In genomic region chr3:148707596-148708386, GRCh38 we compare ENCODE assay signal across 28 cellular contexts. TPM values are rescaled to one million over a fixed set of nuclear protein-coding genes. Genes with fewer than 3 reads are reported as not detected.
A peak's percentile ranks its signal among the peaks of the same experiment; 100 is the strongest.
DNase-seq lines count a peak whose midpoint lies in the region; ATAC-seq and TF ChIP-seq lines count a peak whose summit lies in the region.
"Had no signal": no experiment of that assay in that cellular context is flagged by ENCODE, and none has a peak within 500 bp of the region (broad histone marks: within the 10 kb centered on the region; RNA-seq: fewer than 3 reads in every experiment).

No MANE protein-coding gene starts in this region.

- H4K20me1 ChIP-seq in IMR-90 (ENCODE audit: insufficient read depth, low read length) (no peaks in the 10 kb centered on the region), osteoblast (ENCODE audit: insufficient read depth, low read length) (no peaks in the 10 kb centered on the region)

- no peak overlapping the region for H3K14ac ChIP-seq in IMR-90 (replicated peaks; ENCODE audit: low read depth, low read length)

- no TSS peak for BruUV-seq in IMR-90 (replicated peaks; lab: Mats Ljungman, UMichigan)

- in situ Hi-C loops in IMR-90 (cut with MboI; ENCODE audit: low sequenced_read_pairs): no loop called here

- H3K9me3 ChIP-seq in IMR-90 (ENCODE audit: control insufficient read depth, insufficient read depth, low read length): no peaks in the 10 kb centered on the region
- no peaks in the 10 kb centered on the region for H3K9me3 ChIP-seq in osteoblast (ENCODE audit: low read depth, low read length)
- H3K9me3 ChIP-seq: breast epithelium, ovary, right atrium auricular region, SJCRH30, thoracic aorta had no signal

- no peak overlapping the region for H3K9ac ChIP-seq in IMR-90 (ENCODE audit: low read depth, low read length)

- H3K4me3 Mint-ChIP-seq in HFFc6: no peak overlapping the region
- H3K4me3 Mint-ChIP-seq: activated T-cell treated with anti-CD3 and anti-CD28 coated beads, Interleukin-2, amount 50 U/mL, for 4 hours; CD4-positive, alpha-beta T cell; naive B cell; T-helper 1 cell treated with Interleukin-12 subunit alpha and Interleukin-12 subunit beta and Interleukin-4 antibody, amounts not matched to agents 30 μg/mL and 1 μg/mL, for 36 hours had no signal

- peaks cover 36% of the 10 kb centered on the region for H3K4me1 Mint-ChIP-seq in HFFc6 (ENCODE audit: low read depth)
- H3K4me1 Mint-ChIP-seq: naive B cell had no signal

- no peak overlapping the region for H3K23ac ChIP-seq in IMR-90 (ENCODE audit: low read depth, low read length)

- H3K4me1 ChIP-seq in IMR-90 (ENCODE audit: control insufficient read depth, insufficient read depth, low read length) (no peaks in the 10 kb centered on the region), osteoblast (ENCODE audit: insufficient read depth, low read length) (peaks cover 5% of the 10 kb centered on the region)
- H3K4me1 ChIP-seq: breast epithelium, foreskin keratinocyte, SJCRH30 had no signal

- no CpG with 5 or more reads among the region's 5 CpGs for WGBS in IMR-90 (ENCODE audit: extremely low coverage in 2 of 2, insufficient read length in 1 of 2), 2 experiments

- no peak overlapping the region for H3K4ac ChIP-seq in IMR-90 (ENCODE audit: low read depth, low read length)

- H3K36me3 Mint-ChIP-seq in HFFc6 (ENCODE audit: low read depth): no peaks in the 10 kb centered on the region
- H3K36me3 Mint-ChIP-seq: naive B cell had no signal

- no peak overlapping the region for H4K5ac ChIP-seq in IMR-90 (ENCODE audit: low read depth, low read length)

- peak; percentile 46 for DNase-seq in DMS53 (lab: John Stamatoyannopoulos, UW)
- peak; percentile 25 for DNase-seq in IMR-90
- DNase-seq in amniotic epithelial cell (ENCODE audit: low read depth): peak; percentile 73
- no peak for DNase-seq in osteoblast (ENCODE audit: insufficient read length, low spot score, missing footprints)
- DNase-seq in pons (ENCODE audit: low spot score): no peak
- DNase-seq in NCI-H510A (lab: John Stamatoyannopoulos, UW): no peak
- no peak for DNase-seq in HFFc6
- DNase-seq: activated CD8-positive, alpha-beta memory T cell treated with anti-CD3 and anti-CD28 coated beads for 24 hours; activated T-cell treated with anti-CD3 and anti-CD28 coated beads, Interleukin-2, amount 50 U/mL, for 4 hours; CD4-positive, alpha-beta T cell; DMS 273 treated with DMSO at 0.1 percent for 48 hours; effector memory CD4-positive, alpha-beta T cell; erythroblast; GDM1; naive B cell; NCI-H1092; NCI-H187 treated with DMSO at 0.1 percent for 48 hours; NCI-H774; ovary; SJCRH30; stimulated activated CD4-positive, alpha-beta T cell treated with anti-CD3 and anti-CD28 coated beads, Interleukin-4, amount 100 ng/mL, for 4 hours; stimulated activated naive CD8-positive, alpha-beta T cell treated with anti-CD3 and anti-CD28 coated beads, Interleukin-15, Interleukin-2, amounts not matched to agents 100 U/mL and 50 U/mL, for 24 hours had no signal

- intact Hi-C loops in IMR-90 (cut with micrococcal nuclease): no loop called here

- H3K18ac ChIP-seq in IMR-90 (ENCODE audit: low read depth, low read length): no peak overlapping the region

- H3K79me1 ChIP-seq in IMR-90 (ENCODE audit: low read depth in 1 of 2, low read length in 2 of 2): no peaks in the 10 kb centered on the region

- ATAC-seq in IMR-90 (ENCODE audit: low read depth): no peak
- ATAC-seq: activated T-cell treated with anti-CD3 and anti-CD28 coated beads, Interleukin-2, amount 50 U/mL, for 4 hours; foreskin keratinocyte; Panc1; stimulated activated naive CD8-positive, alpha-beta T cell treated with anti-CD3 and anti-CD28 coated beads, Interleukin-15, Interleukin-2, amounts not matched to agents 100 U/mL and 50 U/mL, for 24 hours had no signal

- H3K36me3 ChIP-seq in IMR-90 (ENCODE audit: control insufficient read depth, insufficient read depth, low read length): no peaks in the 10 kb centered on the region
- no peaks in the 10 kb centered on the region for H3K36me3 ChIP-seq in osteoblast (ENCODE audit: insufficient read depth, low read length)
- H3K36me3 ChIP-seq: breast epithelium, ovary, right atrium auricular region, SJCRH30, thoracic aorta had no signal

- no peak overlapping the region for H2BK120ac ChIP-seq in IMR-90 (ENCODE audit: low read depth, low read length)

- H3K56ac ChIP-seq in IMR-90 (ENCODE audit: extremely low read depth, insufficient read depth, low read length): no peak overlapping the region

- CTCF ChIA-PET in IMR-90 (lab: Yijun Ruan, JAX): no interaction called here

- H3K4me3 ChIP-seq in IMR-90 (ENCODE audit: insufficient read depth, low read depth, low read length) (no peak overlapping the region), osteoblast (ENCODE audit: insufficient read depth, low read length) (no peak overlapping the region)
- H3K4me3 ChIP-seq: breast epithelium, ovary, right atrium auricular region, SJCRH30, thoracic aorta had no signal

- no peak overlapping the region for H2BK20ac ChIP-seq in IMR-90 (ENCODE audit: low read depth, low read length)

- H2BK5ac ChIP-seq in IMR-90 (ENCODE audit: low read depth, low read length, poor library complexity, severe bottlenecking): no peak overlapping the region

- TF ChIP-seq CTCF in IMR-90 (conservative IDR thresholded peaks at IDR 0.05; ENCODE audit: low read depth, low read length) (no peak), osteoblast (IDR thresholded peaks at IDR 0.05; ENCODE audit: extremely low read depth, low read depth, low read length) (no peak), HFFc6 (IDR thresholded peaks at IDR 0.05) (no peak)

- H3K27ac ChIP-seq in IMR-90 (ENCODE audit: insufficient read depth, low read length) (no peak overlapping the region), osteoblast (ENCODE audit: low read depth, low read length) (no peak overlapping the region)
- H3K27ac ChIP-seq: breast epithelium, foreskin keratinocyte, ovary, SJCRH30, thoracic aorta had no signal

- no peak overlapping the region for H2AK9ac ChIP-seq in IMR-90 (replicated peaks; ENCODE audit: low read depth, low read length, poor library complexity)

- H3K9me3 Mint-ChIP-seq in HFFc6: no peaks in the 10 kb centered on the region
- H3K9me3 Mint-ChIP-seq: activated T-cell treated with anti-CD3 and anti-CD28 coated beads, Interleukin-2, amount 50 U/mL, for 4 hours; CD4-positive, alpha-beta T cell; naive B cell; T-helper 1 cell treated with Interleukin-12 subunit alpha and Interleukin-12 subunit beta and Interleukin-4 antibody, amounts not matched to agents 30 μg/mL and 1 μg/mL, for 36 hours had no signal

- TF ChIP-seq POLR2A in IMR-90 (IDR thresholded peaks at IDR 0.05; ENCODE audit: low read depth, low read length): no peak

- no peak for TF ChIP-seq RAD21 in IMR-90 (IDR thresholded peaks at IDR 0.05; ENCODE audit: low read length)

- H3K79me2 ChIP-seq in osteoblast (ENCODE audit: insufficient read depth, low read length): no peaks in the 10 kb centered on the region

- H3K27me3 ChIP-seq in IMR-90 (ENCODE audit: control insufficient read depth, insufficient read depth, low read length): no peaks in the 10 kb centered on the region
- no peaks in the 10 kb centered on the region for H3K27me3 ChIP-seq in osteoblast (ENCODE audit: insufficient read depth, low read length)
- H3K27me3 ChIP-seq: breast epithelium, foreskin keratinocyte, ovary, right atrium auricular region, SJCRH30 had no signal

- POLR2A ChIA-PET in IMR-90 (lab: Charles Lee; ENCODE audit: unreplicated experiment): no interaction called here

- H4K91ac ChIP-seq in IMR-90 (ENCODE audit: insufficient read depth, low read depth, low read length): no peak overlapping the region

- no peak overlapping the region for H2AK5ac ChIP-seq in IMR-90 (ENCODE audit: low read depth, low read length)

- H3K27me3 Mint-ChIP-seq in HFFc6 (ENCODE audit: insufficient read depth): no peaks in the 10 kb centered on the region; the same call in 1 of the 2 replicates
- H3K27me3 Mint-ChIP-seq: CD4-positive, alpha-beta T cell; naive B cell had no signal

- H3K27ac Mint-ChIP-seq in HFFc6: no peak overlapping the region
- H3K27ac Mint-ChIP-seq: CD4-positive, alpha-beta T cell; naive B cell; T-helper 1 cell treated with Interleukin-12 subunit alpha and Interleukin-12 subunit beta and Interleukin-4 antibody, amounts not matched to agents 30 μg/mL and 1 μg/mL, for 36 hours had no signal

- H3K4me2 ChIP-seq in IMR-90 (ENCODE audit: low read depth, low read length) (no peak overlapping the region), osteoblast (ENCODE audit: insufficient read depth, low read length) (no peak overlapping the region)

- H4K8ac ChIP-seq in IMR-90 (ENCODE audit: low read depth in 2 of 2, low read length in 2 of 2): no peak overlapping the region

- dilution Hi-C loops in IMR-90 (cut with HindIII; ENCODE audit: low sequenced_read_pairs, unreplicated experiment): no loop called here

- H2AFZ ChIP-seq in IMR-90 (replicated peaks; ENCODE audit: low read length, poor library complexity) (no peak overlapping the region), osteoblast (ENCODE audit: low read length) (peak overlapping the region; percentile 23)

- H3K9me1 ChIP-seq in IMR-90 (ENCODE audit: insufficient read depth, low read length): no peaks in the 10 kb centered on the region

- no peak overlapping the region for H2BK15ac ChIP-seq in IMR-90 (ENCODE audit: low read depth, low read length)

TF ChIP-seq in IMR-90, 13 proteins besides CTCF, POLR2A, EP300 and RAD21:
- no peak for TF ChIP-seq ELK1 (IDR thresholded peaks at IDR 0.05; ENCODE audit: borderline replicate concordance, low read depth, low read length)
- TF ChIP-seq MAFK (IDR thresholded peaks at IDR 0.05; ENCODE audit: low read depth, low read length): no peak

RNA-seq across cellular contexts. Expression of gene AGTR1, which starts 10.1 kb away (rescaled TPM):
- total RNA-seq in IMR-90 (2012; rRNA removed): 2.7 and 3.3 TPM in 2 replicates
- polyA plus RNA-seq in IMR-90 (2012; rRNA removed): 2.1 and 2.2 TPM in 2 replicates
- polyA plus RNA-seq in IMR-90 (2012; cell fraction: cytosol; rRNA removed): 0.60 and 0.82 TPM in 2 replicates
- 0.46 and 3.2 TPM in 2 replicates for polyA plus RNA-seq in IMR-90 (2012; cell fraction: nucleus; rRNA removed; ENCODE audit: low replicate concordance)
- 10.5 and 13.3 TPM in 2 replicates for total RNA-seq in osteoblast
- under 1 TPM in 3 of 6 experiments, not detected in 3; 0.10 to 0.14 (median 0.12) TPM for total RNA-seq in HFFc6 (2021; fragmentation: NEBNext Ultra II Directional; extraction: Animal tissue kit (Norgen Biotek cat#: 25700))
- total RNA-seq: activated T-cell treated with anti-CD3 and anti-CD28 coated beads, Interleukin-2, amount 50 U/mL, for 4 hours; CD4-positive, alpha-beta T cell; foreskin keratinocyte had no signal
- polyA plus RNA-seq: foreskin keratinocyte had no signal

Comparison
In these comparisons a context has a peak if more than half of its experiments do, and no peak if none do; other contexts are left out.
1. DNase-seq: peak in DMS53 (single experiment), IMR-90 (single experiment) and amniotic epithelial cell (single experiment); none in osteoblast (single experiment), pons (single experiment), NCI-H510A (single experiment) and HFFc6 (single experiment).